In genomic region chr6:10486944-10487588, GRCh38 we compare ENCODE assay signal across 1 cellular context.
TF ChIP-seq lines count a peak whose summit lies in the region.

No MANE protein-coding gene starts in this region.

TF ChIP-seq in K562, 482 proteins besides CTCF, POLR2A, EP300 and RAD21:
- TF ChIP-seq ZBTB33 (CRISPR knock-in tag; IDR thresholded peaks at IDR 0.05) (peak; percentile 42; the same call in 1 of the 2 replicates), NFYB (IDR thresholded peaks at IDR 0.05; ENCODE audit: extremely low read depth, insufficient read length) (peak; percentile 70)
